14 cellular contexts compared by ENCODE assay signal in genomic region chr11:75801362-75802021, GRCh38. TPM values are rescaled to one million over a fixed set of nuclear protein-coding genes. Genes with fewer than 3 reads are reported as not detected.
DNase-seq lines count a peak whose midpoint lies in the region; ATAC-seq and TF ChIP-seq lines count a peak whose summit lies in the region.
"Had no signal": no experiment of that assay in that cellular context is flagged by ENCODE, and none has a peak within 500 bp of the region (broad histone marks: within the 10 kb centered on the region; RNA-seq: fewer than 3 reads in every experiment).

No MANE protein-coding gene starts in this region.

- no peak overlapping the region for H3K4me3 Mint-ChIP-seq in activated naive CD8-positive, alpha-beta T cell treated with anti-CD3 and anti-CD28 coated beads, Interleukin-2, amount 10 ng/mL, durations not matched to agents 7 days and 5 days
- no peak overlapping the region for H3K4me3 Mint-ChIP-seq in activated naive CD8-positive, alpha-beta T cell treated with anti-CD3 and anti-CD28 coated beads, Interleukin-2, amount 50 U/mL, for 24 hours

- no peaks in the 10 kb centered on the region for H3K36me3 Mint-ChIP-seq in activated naive CD8-positive, alpha-beta T cell treated with anti-CD3 and anti-CD28 coated beads, Interleukin-2, amount 10 ng/mL, durations not matched to agents 7 days and 5 days
- no peaks in the 10 kb centered on the region for H3K36me3 Mint-ChIP-seq in activated naive CD8-positive, alpha-beta T cell treated with anti-CD3 and anti-CD28 coated beads, Interleukin-2, amount 50 U/mL, for 24 hours (ENCODE audit: low read depth)
- H3K36me3 Mint-ChIP-seq: activated naive CD4-positive, alpha-beta T cell treated with anti-CD3 and anti-CD28 coated beads, Interleukin-2, amount 50 U/mL, for 72 hours had no signal

- no peak overlapping the region for H3K27ac Mint-ChIP-seq in activated naive CD8-positive, alpha-beta T cell treated with anti-CD3 and anti-CD28 coated beads, Interleukin-2, amount 10 ng/mL, durations not matched to agents 7 days and 5 days
- no peak overlapping the region for H3K27ac Mint-ChIP-seq in activated naive CD8-positive, alpha-beta T cell treated with anti-CD3 and anti-CD28 coated beads, Interleukin-2, amount 50 U/mL, for 24 hours

- H3K27ac ChIP-seq in right cardiac atrium (ENCODE audit: low read length): no peak overlapping the region
- H3K27ac ChIP-seq in temporal lobe (ENCODE audit: low read depth, low read length): peak overlapping the region; percentile 28
- H3K27ac ChIP-seq: vagina had no signal

- no peaks in the 10 kb centered on the region for H3K27me3 ChIP-seq in right cardiac atrium (ENCODE audit: control insufficient read depth, insufficient read depth)
- H3K27me3 ChIP-seq: vagina had no signal

- H3K4me3 ChIP-seq in right cardiac atrium (ENCODE audit: low read length): no peak overlapping the region
- H3K4me3 ChIP-seq: vagina had no signal

- peaks cover 9% of the 10 kb centered on the region for H3K4me1 Mint-ChIP-seq in activated naive CD8-positive, alpha-beta T cell treated with anti-CD3 and anti-CD28 coated beads, Interleukin-2, amount 10 ng/mL, durations not matched to agents 7 days and 5 days
- no peaks in the 10 kb centered on the region for H3K4me1 Mint-ChIP-seq in activated naive CD8-positive, alpha-beta T cell treated with anti-CD3 and anti-CD28 coated beads, Interleukin-2, amount 50 U/mL, for 24 hours

- H3K9me3 Mint-ChIP-seq in activated naive CD8-positive, alpha-beta T cell treated with anti-CD3 and anti-CD28 coated beads, Interleukin-2, amount 10 ng/mL, durations not matched to agents 7 days and 5 days: no peaks in the 10 kb centered on the region
- H3K9me3 Mint-ChIP-seq in activated naive CD8-positive, alpha-beta T cell treated with anti-CD3 and anti-CD28 coated beads, Interleukin-2, amount 50 U/mL, for 24 hours: no peaks in the 10 kb centered on the region
- H3K9me3 Mint-ChIP-seq: activated naive CD4-positive, alpha-beta T cell treated with anti-CD3 and anti-CD28 coated beads, Interleukin-2, amount 50 U/mL, for 72 hours had no signal

- no peak for DNase-seq in activated naive CD8-positive, alpha-beta T cell treated with anti-CD3 and anti-CD28 coated beads, Interleukin-2, amount 10 ng/mL, durations not matched to agents 7 days and 5 days
- DNase-seq in activated naive CD8-positive, alpha-beta T cell treated with anti-CD3 and anti-CD28 coated beads, Interleukin-2, amount 50 U/mL, for 24 hours: no peak
- DNase-seq in NOMO-1 treated with DMSO at 0.1 percent for 48 hours (lab: John Stamatoyannopoulos, UW; ENCODE audit: unreplicated experiment) (peak; percentile 54), right cardiac atrium (peak in 1 of 3 donors; percentile 56), AG08396 (ENCODE audit: low spot score) (no peak), omental fat pad (ENCODE audit: low spot score) (no peak), NCI-H524 treated with DMSO at 0.1 percent for 48 hours (lab: John Stamatoyannopoulos, UW) (no peak)
- DNase-seq: ACHN, DMS53, NCI-H226, T-helper 9 cell had no signal

- WGBS in right cardiac atrium: 74% methylated on average over 9 of the region's 9 CpGs

- H3K4me1 ChIP-seq in right cardiac atrium (ENCODE audit: control insufficient read depth, insufficient read depth, low read length): no peaks in the 10 kb centered on the region

- ATAC-seq in activated naive CD8-positive, alpha-beta T cell treated with anti-CD3 and anti-CD28 coated beads, Interleukin-2, amount 10 ng/mL, durations not matched to agents 7 days and 5 days (ENCODE audit: low read depth): peak; percentile 49
- no peak for ATAC-seq in activated naive CD8-positive, alpha-beta T cell treated with anti-CD3 and anti-CD28 coated beads, Interleukin-2, amount 50 U/mL, for 24 hours
- peak; percentile 14 to 17 for ATAC-seq in right cardiac atrium
- no peak for ATAC-seq in omental fat pad (ENCODE audit: low FRiP score)

- intact Hi-C loops in right cardiac atrium (cut with DNase I): loop anchor here (2.0 to 10.0 kb wide), 5 partner anchors 66 to 516 kb away; no protein-coding TSS in a partner anchor

- H3K27me3 Mint-ChIP-seq in activated naive CD8-positive, alpha-beta T cell treated with anti-CD3 and anti-CD28 coated beads, Interleukin-2, amount 10 ng/mL, durations not matched to agents 7 days and 5 days: no peaks in the 10 kb centered on the region
- no peaks in the 10 kb centered on the region for H3K27me3 Mint-ChIP-seq in activated naive CD8-positive, alpha-beta T cell treated with anti-CD3 and anti-CD28 coated beads, Interleukin-2, amount 50 U/mL, for 24 hours

- no peak for TF ChIP-seq CTCF in omental fat pad (IDR thresholded peaks at IDR 0.05)

- no peaks in the 10 kb centered on the region for H3K9me3 ChIP-seq in right cardiac atrium (ENCODE audit: control insufficient read depth, low read length)
- H3K9me3 ChIP-seq: vagina had no signal

- POLR2A ChIA-PET in activated naive CD8-positive, alpha-beta T cell treated with anti-CD3 and anti-CD28 coated beads, Interleukin-2, amount 10 ng/mL, durations not matched to agents 7 days and 5 days (lab: Charles Lee): interaction anchor here (0.5 to 3.1 kb wide), 2 partner anchors 13 to 23 kb away, joined by 3 to 12 read pairs; partner anchors contain the start of gene UVRAG

RNA-seq across cellular contexts. Expression of gene UVRAG, which starts 13.5 kb away (rescaled TPM):
- total RNA-seq in activated naive CD8-positive, alpha-beta T cell treated with anti-CD3 and anti-CD28 coated beads, Interleukin-2, amount 10 ng/mL, durations not matched to agents 7 days and 5 days: 10 to 100 TPM; 22.3 to 22.6 TPM
- 10 to 100 TPM; 12.6 to 18.5 (median 14.0) TPM for total RNA-seq in right cardiac atrium
- polyA plus RNA-seq in right cardiac atrium: 5.5 TPM
- total RNA-seq in temporal lobe: 27.0 TPM
- total RNA-seq in omental fat pad: 10 to 100 TPM; 39.6 to 72.9 (median 61.5) TPM

RNA-seq across cellular contexts. Expression of gene DGAT2, which starts 32.9 kb away (rescaled TPM):
- total RNA-seq in activated naive CD8-positive, alpha-beta T cell treated with anti-CD3 and anti-CD28 coated beads, Interleukin-2, amount 10 ng/mL, durations not matched to agents 7 days and 5 days: under 1 TPM; 0.65 to 0.86 TPM
- total RNA-seq in right cardiac atrium (10 to 100 TPM in 2 of 4 donors, 1 to 10 TPM in 2; 5.7 to 18.0 (median 10.4) TPM), temporal lobe (3.2 TPM), omental fat pad (100 to 1,000 TPM in 3 of 4 donors, 10 to 100 TPM in 1; 67.7 to 663 (median 270) TPM)
- polyA plus RNA-seq in right cardiac atrium: 23.4 TPM

Comparison
In these comparisons a context has a peak if more than half of its experiments do, and no peak if none do; other contexts are left out.
1. ATAC-seq: peak in activated naive CD8-positive, alpha-beta T cell treated with anti-CD3 and anti-CD28 coated beads, Interleukin-2, amount 10 ng/mL, durations not matched to agents 7 days and 5 days (single experiment) and right cardiac atrium (2 of 2); none in activated naive CD8-positive, alpha-beta T cell treated with anti-CD3 and anti-CD28 coated beads, Interleukin-2, amount 50 U/mL, for 24 hours (single experiment) and omental fat pad (single experiment).